Comparison of ENCODE assay signal across 27 cellular contexts in the genomic region with DNA sequence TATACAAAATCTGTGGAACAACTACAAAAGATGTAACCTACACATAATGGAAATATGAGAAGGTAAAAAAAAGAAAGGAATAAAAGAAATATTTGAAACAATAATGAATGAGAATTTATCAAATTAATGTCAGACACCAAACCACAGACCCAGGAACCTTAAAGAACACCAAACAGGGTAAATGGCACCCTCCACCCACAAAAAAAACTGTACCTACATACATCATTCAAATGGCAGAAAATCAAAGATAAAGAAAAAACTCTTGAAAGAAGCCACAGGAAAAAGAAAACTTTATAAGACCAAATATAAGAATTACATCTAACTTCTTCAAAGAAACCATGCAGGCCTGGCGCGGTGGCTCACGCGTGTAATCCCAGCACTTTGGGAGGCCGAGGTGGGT. TPM values are rescaled to one million over a fixed set of nuclear protein-coding genes. Genes with fewer than 3 reads are reported as not detected.
"Had no signal": no experiment of that assay in that cellular context is flagged by ENCODE, and none has a peak within 500 bp of the region (broad histone marks: within the 10 kb centered on the region; RNA-seq: fewer than 3 reads in every experiment).

No MANE protein-coding gene starts in this region.

- H3K9me3 Mint-ChIP-seq: activated CD8-positive, alpha-beta T cell treated with anti-CD3 and anti-CD28 coated beads for 36 hours; activated naive CD4-positive, alpha-beta T cell treated with anti-CD3 and anti-CD28 coated beads, Interleukin-2, amount 50 U/mL, for 72 hours; T-helper 2 cell treated with Interferon-gamma antibody and Interleukin-4, amounts not matched to agents 5 μg/mL and 100 μg/mL, for 36 hours had no signal

- ATAC-seq: activated CD8-positive, alpha-beta T cell treated with anti-CD3 and anti-CD28 coated beads for 36 hours; activated naive CD4-positive, alpha-beta T cell treated with anti-CD3 and anti-CD28 coated beads, Interleukin-2, amount 50 U/mL, for 72 hours; Right ventricle myocardium inferior; SK-N-SH treated with all-trans-retinoic acid at 6 μM for 48 hours had no signal

- DNase-seq: activated CD4-positive, alpha-beta T cell treated with anti-CD3 and anti-CD28 coated beads, Interleukin-2, amount 50 U/mL, for 4 hours; activated CD8-positive, alpha-beta T cell treated with anti-CD3 and anti-CD28 coated beads for 36 hours; activated effector memory CD4-positive, alpha-beta T cell treated with anti-CD3 and anti-CD28 coated beads, Interleukin-2, amount 50 U/mL, for 16 hours; activated naive CD4-positive, alpha-beta T cell treated with Interleukin-2 at 50 U/mL for 16 hours; activated T-cell treated with anti-CD3 and anti-CD28 coated beads, Interleukin-2, amount 50 U/mL, for 1 hour; amniotic stem cell; aorta; brain microvascular endothelial cell; central memory CD4-positive, alpha-beta T cell; MM.1S; MV-4-11; NCI-H1092; NCI-H1436 treated with DMSO at 0.1 percent for 48 hours; NCI-H1694 treated with DMSO at 0.1 percent for 48 hours; NCI-H2029; NCI-H345; NCI-H526; NCI-H748 treated with DMSO at 0.1 percent for 48 hours; NK-92 treated with Interleukin-12 subunit alpha and Interleukin-12 subunit beta, amount 100 ng/mL, for 24 hours; PC-9; SIG-M5 had no signal

- H3K27ac Mint-ChIP-seq: activated CD8-positive, alpha-beta T cell treated with anti-CD3 and anti-CD28 coated beads for 36 hours; T-helper 2 cell treated with Interferon-gamma antibody and Interleukin-4, amounts not matched to agents 5 μg/mL and 100 μg/mL, for 36 hours had no signal

- H3K27me3 Mint-ChIP-seq: activated CD8-positive, alpha-beta T cell treated with anti-CD3 and anti-CD28 coated beads for 36 hours had no signal

- H3K4me3 Mint-ChIP-seq: activated CD8-positive, alpha-beta T cell treated with anti-CD3 and anti-CD28 coated beads for 36 hours; T-helper 2 cell treated with Interferon-gamma antibody and Interleukin-4, amounts not matched to agents 5 μg/mL and 100 μg/mL, for 36 hours had no signal

RNA-seq across cellular contexts. Expression of a gene that starts 54.0 kb away (rescaled TPM):
- total RNA-seq: LHCN-M2, NCI-H460, PC-9 had no signal
